ENCODE assay signal across 23 cellular contexts in genomic region chr9:124498499-124499146, GRCh38. TPM values are rescaled to one million over a fixed set of nuclear protein-coding genes. Genes with fewer than 3 reads are reported as not detected.
DNase-seq lines count a peak whose midpoint lies in the region; ATAC-seq, FAIRE-seq and TF ChIP-seq lines count a peak whose summit lies in the region.
"Had no signal": no experiment of that assay in that cellular context is flagged by ENCODE, and none has a peak within 500 bp of the region (broad histone marks: within the 10 kb centered on the region; RNA-seq: fewer than 3 reads in every experiment).

No MANE protein-coding gene starts in this region.

- no peaks in the 10 kb centered on the region for H3K79me2 ChIP-seq in HepG2 (ENCODE audit: insufficient read depth, low read length)

- no peak overlapping the region for H4K8ac ChIP-seq in neuronal stem cell (ENCODE audit: low read depth, low read length)

- intact Hi-C loops in HepG2 (cut with micrococcal nuclease; ENCODE audit: unreplicated experiment) = no loop called here
- intact Hi-C loops in right lobe of liver (cut with DNase I) = no loop called here
- intact Hi-C loops in A673 (cut with micrococcal nuclease; ENCODE audit: unreplicated experiment) = no loop called here

- no peaks in the 10 kb centered on the region for H4K20me1 ChIP-seq in HepG2 (ENCODE audit: insufficient read depth, low read length)

- POLR2A ChIA-PET in HepG2 (lab: Yijun Ruan, JAX) (interaction anchor here (1.3 to 1.7 kb wide), 2 partner anchors 8 to 13 kb away, joined by 3 read pairs; no protein-coding TSS in a partner anchor), A673 (lab: Charles Lee; ENCODE audit: low non-redundant PET) (no interaction called here)

- H3K36me3 ChIP-seq in HepG2 (replicated peaks in 1 of 2; ENCODE audit: control insufficient read depth in 1 of 2, insufficient read depth in 2 of 2, low read length in 2 of 2) (peaks cover 10 to 15% of the 10 kb centered on the region in 2 experiments; a peak in 2 of 5 replicates), right lobe of liver (no peaks in the 10 kb centered on the region), bronchial epithelial cell (ENCODE audit: control insufficient read depth, insufficient read depth, low read length) (no peaks in the 10 kb centered on the region), neuronal stem cell (replicated peaks in 1 of 2; ENCODE audit: control insufficient read depth in 2 of 2, insufficient read depth in 2 of 2, low read length in 2 of 2) (no peaks in the 10 kb centered on the region), A673 (ENCODE audit: insufficient read depth, low read length, poor library complexity, severe bottlenecking) (no peaks in the 10 kb centered on the region)

- TF ChIP-seq CTCF in HepG2 (CRISPR knock-in tag; IDR thresholded peaks at IDR 0.05) (no peak), right lobe of liver (IDR thresholded peaks at IDR 0.05) (no peak), bronchial epithelial cell (IDR thresholded peaks at IDR 0.05; ENCODE audit: insufficient read depth, low read length, severe bottlenecking) (no peak), A673 (conservative IDR thresholded peaks at IDR 0.05; ENCODE audit: low read depth, low read length) (no peak)

- H3K23ac ChIP-seq in neuronal stem cell (ENCODE audit: low read depth, low read length, poor library complexity) = no peak overlapping the region

- H3K27ac ChIP-seq in HepG2 (ENCODE audit: extremely low read length, insufficient read depth, low read length) (peak overlapping the region; percentile 50), right lobe of liver (no peak overlapping the region), neuronal stem cell (replicated peaks; ENCODE audit: low read length) (no peak overlapping the region), A673 (ENCODE audit: low read depth, low read length, poor library complexity, severe bottlenecking) (no peak overlapping the region)
- H3K27ac ChIP-seq: A549 had no signal

- H2AFZ ChIP-seq in HepG2 (ENCODE audit: low read length) (no peak overlapping the region), neuronal stem cell (ENCODE audit: low read length) (no peak overlapping the region)

- H2BK12ac ChIP-seq in neuronal stem cell (ENCODE audit: low read length) = no peak overlapping the region

- no peaks in the 10 kb centered on the region for H3K79me1 ChIP-seq in neuronal stem cell (ENCODE audit: low read depth, low read length)

- H3K27me3 ChIP-seq in HepG2 (ENCODE audit: control insufficient read depth in 1 of 2, insufficient read depth in 2 of 2, low read length in 2 of 2) (no peaks in the 10 kb centered on the region), right lobe of liver (peaks cover 0 to 13% of the 10 kb centered on the region in 2 donors), bronchial epithelial cell (ENCODE audit: control insufficient read depth, insufficient read depth, low read length) (peaks cover 22% of the 10 kb centered on the region), neuronal stem cell (ENCODE audit: control insufficient read depth in 3 of 3, insufficient read depth in 3 of 3, low read depth in 1 of 3, low read length in 3 of 3) (peaks cover 15 to 100% (median 22%) of the 10 kb centered on the region in 3 experiments), A673 (replicated peaks; ENCODE audit: insufficient read depth, low read depth, low read length, poor library complexity) (peaks cover 27% of the 10 kb centered on the region)

- peak overlapping the region; percentile 75 for H2BK120ac ChIP-seq in neuronal stem cell (ENCODE audit: low read depth, low read length)

- H3K14ac ChIP-seq in neuronal stem cell (ENCODE audit: low read length) = no peak overlapping the region

- FAIRE-seq in HepG2 (lab: Jason Lieb, UNC) (no peak), bronchial epithelial cell (lab: Jason Lieb, UNC) (peak; percentile 28), urothelium cell line (lab: Jason Lieb, UNC) (no peak)
- FAIRE-seq: A549 had no signal

- no peak overlapping the region for H4K91ac ChIP-seq in neuronal stem cell (ENCODE audit: low read depth, low read length, poor library complexity)

- ATAC-seq in HepG2 (peak; percentile 3; the same call in 2 of the 3 replicates), right lobe of liver (no peak)
- ATAC-seq: A549, HCT116 had no signal

- TF ChIP-seq EP300 in HepG2 (IDR thresholded peaks at IDR 0.05; ENCODE audit: low read depth in 2 of 2, low read length in 2 of 2) = no peak
- TF ChIP-seq EP300 in HepG2 (CRISPR knock-in tag; IDR thresholded peaks at IDR 0.05; ENCODE audit: borderline replicate concordance) = no peak

- BruUV-seq in HepG2 (replicated peaks; lab: Mats Ljungman, UMichigan) (no TSS peak), A673 (replicated peaks; lab: Mats Ljungman, UMichigan) (no TSS peak)

- H3K18ac ChIP-seq in neuronal stem cell (ENCODE audit: low read length) = peak overlapping the region; percentile 33

- DNase-seq in HepG2 (ENCODE audit: low spot score) (no peak), right lobe of liver (no peak), bronchial epithelial cell (ENCODE audit: low read depth) (no peak), neuronal stem cell (ENCODE audit: low spot score) (no peak), urothelium cell line (ENCODE audit: low spot score) (no peak), A673 (ENCODE audit: low spot score) (no peak)
- no peak for DNase-seq in activated CD4-positive, CD25-positive, alpha-beta regulatory T cell treated with anti-CD3 and anti-CD28 coated beads, Interleukin-2, amount 50 U/mL, for 72 hours
- DNase-seq: 8988T; C1 segment of cervical spinal cord; Calu3; CD4-positive, alpha-beta memory T cell; COR-L47; DMS53; DMS79 treated with DMSO at 0.1 percent for 48 hours; GF-D8; H9; HFFc6 had no signal

- CTCF ChIA-PET in HepG2 (lab: Yijun Ruan, JAX; ENCODE audit: low intra/inter-chr PET ratio, low total read pairs) (no interaction called here), A673 (lab: Charles Lee) (no interaction called here)

- H3K4ac ChIP-seq in neuronal stem cell (ENCODE audit: low read length) = no peak overlapping the region

- no peak overlapping the region for H3K9ac ChIP-seq in HepG2 (ENCODE audit: insufficient read depth, low read depth, low read length)
- no peak overlapping the region for H3K9ac ChIP-seq in neuronal stem cell (ENCODE audit: low read depth, low read length, poor library complexity)

- no peak for TF ChIP-seq POLR2A in HepG2 (IDR thresholded peaks at IDR 0.05; ENCODE audit: insufficient read depth in 1 of 2, low read depth in 2 of 2, low read length in 2 of 2)
- TF ChIP-seq POLR2A in right lobe of liver (IDR thresholded peaks at IDR 0.05) = no peak

- peak overlapping the region; percentile 27 for H2BK15ac ChIP-seq in neuronal stem cell (ENCODE audit: low read length)

- in situ Hi-C loops in HepG2 (cut with HindIII; ENCODE audit: extremely low pct_ligation_motif_present, low pct_unique_long_range_greater_than_20kb) = no loop called here

- H3K4me1 ChIP-seq in HepG2 (ENCODE audit: insufficient read depth, low read length) (peaks cover 27% of the 10 kb centered on the region), right lobe of liver (peaks cover 0 to 5% (median 0%) of the 10 kb centered on the region in 4 donors), neuronal stem cell (ENCODE audit: control insufficient read depth in 2 of 2, insufficient read depth in 1 of 2, low read depth in 1 of 2, low read length in 2 of 2) (peaks cover 0 to 6% of the 10 kb centered on the region in 2 donors), A673 (ENCODE audit: insufficient read depth, low read length, poor library complexity, severe bottlenecking) (no peaks in the 10 kb centered on the region)
- H3K4me1 ChIP-seq: A549 had no signal

- H3K4me3 ChIP-seq in HepG2 (replicated peaks in 1 of 3; ENCODE audit: insufficient read depth in 1 of 3, low read depth in 2 of 3, low read length in 3 of 3) (peak overlapping the region in 1 of 3 experiments; percentile 9; a peak in 1 of 6 replicates), right lobe of liver (no peak overlapping the region), bronchial epithelial cell (ENCODE audit: low read depth, low read length) (no peak overlapping the region), neuronal stem cell (ENCODE audit: low read length in 2 of 2) (peak overlapping the region in 1 of 2 donors; percentile 6), A673 (ENCODE audit: low read depth, low read length, poor library complexity, severe bottlenecking) (no peak overlapping the region)
- H3K4me3 ChIP-seq: A549 had no signal

- H3K9me3 ChIP-seq in HepG2 (ENCODE audit: low read length) (no peaks in the 10 kb centered on the region), right lobe of liver (no peaks in the 10 kb centered on the region), neuronal stem cell (replicated peaks in 1 of 2; ENCODE audit: control insufficient read depth in 2 of 2, insufficient read depth in 1 of 2, low read depth in 1 of 2, low read length in 2 of 2) (peaks cover 0 to 2% of the 10 kb centered on the region in 2 donors), A673 (ENCODE audit: low read depth, low read length, poor library complexity, severe bottlenecking) (no peaks in the 10 kb centered on the region)
- H3K9me3 ChIP-seq: A549 had no signal

- H2AK5ac ChIP-seq in neuronal stem cell (ENCODE audit: low read depth, low read length) = peak overlapping the region; percentile 68

- peak overlapping the region; percentile 35 for H3K4me2 ChIP-seq in HepG2 (ENCODE audit: low read depth, low read length)
- H3K4me2 ChIP-seq in neuronal stem cell (ENCODE audit: insufficient read depth, low read length, poor library complexity, severe bottlenecking) = no peak overlapping the region
- H3K4me2 ChIP-seq: A549 had no signal

- no peak overlapping the region for H2BK5ac ChIP-seq in neuronal stem cell (ENCODE audit: low read length)

- WGBS in HepG2 (ENCODE audit: low lambda C conversion rate) = 21% methylated on average over 2 of the region's 15 CpGs
- 20% methylated on average over 1 of the region's 15 CpGs for WGBS in right lobe of liver (ENCODE audit: insufficient coverage, low coverage, low lambda C conversion rate, missing lambda C conversion rate)
- no CpG with 5 or more reads among the region's 15 CpGs for WGBS in neuronal stem cell (ENCODE audit: extremely low coverage in 2 of 2, insufficient read length in 2 of 2, insufficient replicate concordance in 1 of 2), 2 donors

- no peak for TF ChIP-seq RAD21 in HepG2 (CRISPR knock-in tag; IDR thresholded peaks at IDR 0.05)

RNA-seq across cellular contexts. Expression of gene NR5A1, which starts 8.6 kb away (rescaled TPM):
- total RNA-seq in HepG2 (2016; rRNA removed; fragmentation: Illumina TruSeq; extraction: Trizol) (38.8 and 44.7 TPM in 2 replicates), right lobe of liver (under 1 TPM in 1 of 6 experiments, not detected in 5; 0.26 TPM), bronchial epithelial cell (not detected in 2 replicates), A673 (2021) (not detected in 2 replicates)
- 7.2 and 7.8 TPM in 2 replicates for total RNA-seq in HepG2 (2016; cell fraction: cytosol; rRNA removed; fragmentation: Illumina TruSeq; extraction: Trizol; ENCODE audit: low read depth)
- 32.3 and 46.7 TPM in 2 replicates for total RNA-seq in HepG2 (2016; cell fraction: insoluble cytoplasmic fraction; rRNA removed; fragmentation: Illumina TruSeq; extraction: Trizol)
- total RNA-seq in HepG2 (2016; cell fraction: membrane; rRNA removed; fragmentation: Illumina TruSeq; extraction: Trizol) = 22.5 and 25.3 TPM in 2 replicates
- 26.4 and 32.4 TPM in 2 replicates for total RNA-seq in HepG2 (2016; cell fraction: nucleus; rRNA removed; fragmentation: Illumina TruSeq; extraction: Trizol)
- 28.9 and 43.2 TPM in 2 replicates for polyA plus RNA-seq in HepG2 (2011; rRNA removed)
- 25.4 and 37.8 TPM in 2 replicates for polyA plus RNA-seq in HepG2 (2011; cell fraction: cytosol; rRNA removed)
- polyA plus RNA-seq in HepG2 (2011; cell fraction: nucleus; rRNA removed) = 82.6 and 84.5 TPM in 2 replicates
- polyA plus RNA-seq in HepG2 (2012) = 22.4 and 32.6 TPM in 2 replicates
- 6.7 and 7.0 TPM in 2 replicates for polyA plus RNA-seq in HepG2 (2016; cell fraction: cytosol; fragmentation: Illumina TruSeq; extraction: Trizol; ENCODE audit: low read depth)
- polyA plus RNA-seq in HepG2 (2016; cell fraction: insoluble cytoplasmic fraction; fragmentation: Illumina TruSeq; extraction: Trizol; ENCODE audit: low read depth) = 34.3 and 43.6 TPM in 2 replicates
- polyA plus RNA-seq in HepG2 (2016; cell fraction: membrane; fragmentation: Illumina TruSeq; extraction: Trizol; ENCODE audit: low read depth) = 17.4 and 17.9 TPM in 2 replicates
- polyA plus RNA-seq in HepG2 (2016; cell fraction: nucleus; fragmentation: Illumina TruSeq; extraction: Trizol; ENCODE audit: insufficient read depth, low read depth) = 59.8 and 63.0 TPM in 2 replicates
- polyA minus RNA-seq in HepG2 (2011; rRNA and poly(A)+ RNA removed; ENCODE audit: low replicate concordance) = 75.6 TPM in 1 of 2 replicates, not detected in the other
- polyA minus RNA-seq in HepG2 (2011; cell fraction: cytosol; rRNA and poly(A)+ RNA removed) = 33.2 and 39.7 TPM in 2 replicates
- 18.8 and 21.6 TPM in 2 replicates for polyA minus RNA-seq in HepG2 (2011; cell fraction: nucleus; rRNA and poly(A)+ RNA removed)
- 0.33 TPM for polyA plus RNA-seq in neuronal stem cell (2013, experiment 1 of 2)
- polyA plus RNA-seq in neuronal stem cell (2013, experiment 2 of 2) = 0.30 TPM
- total RNA-seq: Calu3; CD4-positive, alpha-beta memory T cell; Daoy; H4; HFFc6 had no signal
- polyA plus RNA-seq: A549; BJ; CD4-positive, alpha-beta memory T cell had no signal

RNA-seq across cellular contexts. Expression of gene ADGRD2, which starts 48.4 kb away (rescaled TPM):
- not detected in 2 replicates for total RNA-seq in HepG2 (2016; rRNA removed; fragmentation: Illumina TruSeq; extraction: Trizol)
- not detected in 2 replicates for total RNA-seq in HepG2 (2016; cell fraction: cytosol; rRNA removed; fragmentation: Illumina TruSeq; extraction: Trizol; ENCODE audit: low read depth)
- total RNA-seq in HepG2 (2016; cell fraction: insoluble cytoplasmic fraction; rRNA removed; fragmentation: Illumina TruSeq; extraction: Trizol) = not detected in 2 replicates
- not detected in 2 replicates for total RNA-seq in HepG2 (2016; cell fraction: membrane; rRNA removed; fragmentation: Illumina TruSeq; extraction: Trizol)
- not detected in 2 replicates for total RNA-seq in HepG2 (2016; cell fraction: nucleus; rRNA removed; fragmentation: Illumina TruSeq; extraction: Trizol)
- not detected in 2 replicates for polyA plus RNA-seq in HepG2 (2011; rRNA removed)
- not detected in 2 replicates for polyA plus RNA-seq in HepG2 (2011; cell fraction: cytosol; rRNA removed)
- polyA plus RNA-seq in HepG2 (2011; cell fraction: nucleus; rRNA removed) = not detected in 2 replicates
- polyA plus RNA-seq in HepG2 (2012) = not detected in 2 replicates
- not detected in 2 replicates for polyA plus RNA-seq in HepG2 (2016; cell fraction: cytosol; fragmentation: Illumina TruSeq; extraction: Trizol; ENCODE audit: low read depth)
- not detected in 2 replicates for polyA plus RNA-seq in HepG2 (2016; cell fraction: insoluble cytoplasmic fraction; fragmentation: Illumina TruSeq; extraction: Trizol; ENCODE audit: low read depth)
- polyA plus RNA-seq in HepG2 (2016; cell fraction: membrane; fragmentation: Illumina TruSeq; extraction: Trizol; ENCODE audit: low read depth) = not detected in 2 replicates
- not detected in 2 replicates for polyA plus RNA-seq in HepG2 (2016; cell fraction: nucleus; fragmentation: Illumina TruSeq; extraction: Trizol; ENCODE audit: insufficient read depth, low read depth)
- not detected in 2 replicates for polyA minus RNA-seq in HepG2 (2011; rRNA and poly(A)+ RNA removed; ENCODE audit: low replicate concordance)
- not detected in 2 replicates for polyA minus RNA-seq in HepG2 (2011; cell fraction: cytosol; rRNA and poly(A)+ RNA removed)
- polyA minus RNA-seq in HepG2 (2011; cell fraction: nucleus; rRNA and poly(A)+ RNA removed) = not detected in 2 replicates
- total RNA-seq in right lobe of liver = not detected
- total RNA-seq in bronchial epithelial cell = 0.38 TPM in 1 of 2 replicates, not detected in the other
- 0.54 TPM for polyA plus RNA-seq in neuronal stem cell (2013, experiment 1 of 2)
- 0.58 TPM for polyA plus RNA-seq in neuronal stem cell (2013, experiment 2 of 2)
- total RNA-seq in A673 (2021) = not detected in 2 replicates
- total RNA-seq: Calu3; CD4-positive, alpha-beta memory T cell; G401; H4; HFFc6 had no signal
- polyA plus RNA-seq: A549; BJ; CD4-positive, alpha-beta memory T cell had no signal
